In the genomic region with DNA sequence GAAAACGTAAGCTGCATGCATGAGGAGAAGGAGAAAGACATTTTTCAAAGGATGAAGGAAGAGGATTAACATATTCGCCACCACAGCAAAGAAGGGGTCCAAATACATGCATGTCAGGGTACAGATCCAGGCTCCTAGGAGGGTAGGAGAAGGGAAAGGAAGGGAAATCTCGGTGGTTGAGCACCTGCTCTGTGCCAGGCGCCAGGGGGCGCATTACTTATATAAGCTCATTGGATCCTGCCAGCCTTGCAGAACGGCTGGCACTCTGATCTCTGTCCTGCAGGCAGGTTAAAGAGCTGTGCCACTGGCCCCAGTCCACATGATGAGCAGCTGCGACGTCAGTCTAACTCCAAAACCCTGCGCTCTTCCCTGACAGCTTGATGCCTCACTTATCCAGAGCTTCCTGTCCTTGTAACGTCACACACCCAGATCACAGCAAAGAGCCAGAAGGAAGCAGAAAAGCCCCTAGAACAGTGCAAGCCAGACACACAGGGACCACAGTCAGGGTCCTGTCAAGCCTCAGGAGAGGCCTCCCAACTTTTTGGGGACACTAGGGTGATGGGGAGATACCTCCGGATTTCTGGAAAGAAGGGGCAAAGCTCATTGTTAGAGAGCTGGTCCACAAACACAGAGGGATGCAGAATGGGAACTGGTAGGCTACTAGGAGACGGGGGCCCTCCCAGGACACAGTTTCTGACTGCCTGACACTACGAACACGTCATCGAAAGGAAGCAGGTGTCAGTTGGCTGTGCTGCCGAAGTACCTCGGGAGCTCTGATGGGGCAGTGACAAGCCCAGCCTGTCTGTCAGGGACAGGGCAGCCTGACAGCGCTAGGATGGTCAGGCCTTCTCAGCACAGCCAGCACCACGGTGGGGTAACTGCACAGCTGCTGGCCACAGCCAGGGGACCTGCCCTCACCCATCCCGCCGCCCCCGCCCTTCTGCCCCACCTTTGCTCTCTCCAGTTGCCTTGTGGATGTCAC, we compare ENCODE assay signal across 9 cellular contexts.
DNase-seq lines count a peak whose midpoint lies in the region; ATAC-seq, FAIRE-seq and TF ChIP-seq lines count a peak whose summit lies in the region.
"Had no signal": no experiment of that assay in that cellular context is flagged by ENCODE, and none has a peak within 500 bp of the region (broad histone marks: within the 10 kb centered on the region; RNA-seq: fewer than 3 reads in every experiment).

No MANE protein-coding gene starts in this region.

- H3K27ac Mint-ChIP-seq in stimulated activated effector memory CD8-positive, alpha-beta T cell treated with anti-CD3 and anti-CD28 coated beads, Interleukin-12 subunit alpha, Interleukin-12 subunit beta, amount 100 ng/mL, for 72 hours: no peak overlapping the region
- H3K27ac Mint-ChIP-seq: activated naive CD8-positive, alpha-beta T cell had no signal

- H3K79me2 ChIP-seq in HepG2 (ENCODE audit: insufficient read depth, low read length): no peaks in the 10 kb centered on the region

- no TSS peak for BruUV-seq in HepG2 (replicated peaks; lab: Mats Ljungman, UMichigan)

- no peaks in the 10 kb centered on the region for H3K9me3 Mint-ChIP-seq in stimulated activated effector memory CD8-positive, alpha-beta T cell treated with anti-CD3 and anti-CD28 coated beads, Interleukin-12 subunit alpha, Interleukin-12 subunit beta, amount 100 ng/mL, for 72 hours

- peak; percentile 4 for FAIRE-seq in HepG2 (lab: Jason Lieb, UNC)

- no peaks in the 10 kb centered on the region for H3K4me1 ChIP-seq in HepG2 (ENCODE audit: insufficient read depth, low read length)

- H3K4me3 ChIP-seq in H7 (ENCODE audit: insufficient read depth, low read depth, low read length) (no peak overlapping the region), choroid plexus epithelial cell (ENCODE audit: low read depth, low read length) (no peak overlapping the region), HepG2 (replicated peaks in 1 of 3; ENCODE audit: insufficient read depth in 1 of 3, low read depth in 2 of 3, low read length in 3 of 3) (no peak overlapping the region)

- 36% methylated on average over 14 of the region's 22 CpGs for WGBS in HepG2 (ENCODE audit: low lambda C conversion rate)

- no peak overlapping the region for H3K27ac ChIP-seq in HepG2 (ENCODE audit: extremely low read length, insufficient read depth, low read length)

- peak; percentile 79 for TF ChIP-seq CTCF in choroid plexus epithelial cell (conservative IDR thresholded peaks at IDR 0.05; ENCODE audit: low read depth, low read length)
- TF ChIP-seq CTCF in HepG2 (CRISPR knock-in tag; IDR thresholded peaks at IDR 0.05): peak; percentile 76

- CTCF ChIA-PET in HepG2 (lab: Yijun Ruan, JAX; ENCODE audit: low intra/inter-chr PET ratio, low total read pairs): interaction anchor here (1.4 kb wide), 1 partner anchor 140 kb away, joined by 7 read pairs; no protein-coding TSS in a partner anchor

- no peak overlapping the region for H3K9ac ChIP-seq in HepG2 (ENCODE audit: insufficient read depth, low read depth, low read length)

- no peaks in the 10 kb centered on the region for H4K20me1 ChIP-seq in HepG2 (ENCODE audit: insufficient read depth, low read length)

- no peak for TF ChIP-seq RAD21 in HepG2 (CRISPR knock-in tag; IDR thresholded peaks at IDR 0.05)

- in situ Hi-C loops in HepG2 (cut with HindIII; ENCODE audit: extremely low pct_ligation_motif_present, low pct_unique_long_range_greater_than_20kb): loop anchor here (10.0 kb wide), 1 partner anchor 1667 kb away; no protein-coding TSS in a partner anchor

- TF ChIP-seq POLR2A in HepG2 (IDR thresholded peaks at IDR 0.05; ENCODE audit: insufficient read depth in 1 of 2, low read depth in 2 of 2, low read length in 2 of 2): no peak

- no peak overlapping the region for H3K4me3 Mint-ChIP-seq in stimulated activated effector memory CD8-positive, alpha-beta T cell treated with anti-CD3 and anti-CD28 coated beads, Interleukin-12 subunit alpha, Interleukin-12 subunit beta, amount 100 ng/mL, for 72 hours
- H3K4me3 Mint-ChIP-seq: activated naive CD8-positive, alpha-beta T cell had no signal

- H3K4me2 ChIP-seq in HepG2 (ENCODE audit: low read depth, low read length): no peak overlapping the region

- no peaks in the 10 kb centered on the region for H3K4me1 Mint-ChIP-seq in stimulated activated effector memory CD8-positive, alpha-beta T cell treated with anti-CD3 and anti-CD28 coated beads, Interleukin-12 subunit alpha, Interleukin-12 subunit beta, amount 100 ng/mL, for 72 hours

- H3K27me3 ChIP-seq in H7 (ENCODE audit: control insufficient read depth, insufficient read depth, low read length) (no peaks in the 10 kb centered on the region; the same call in 1 of the 2 replicates), HepG2 (ENCODE audit: control insufficient read depth in 1 of 2, insufficient read depth in 2 of 2, low read length in 2 of 2) (no peaks in the 10 kb centered on the region)

- DNase-seq in GM03348 (ENCODE audit: low spot score) (peak; percentile 73), H7 (peak; percentile 76), NCI-H1105 (lab: John Stamatoyannopoulos, UW) (peak; percentile 60), SK-N-DZ (ENCODE audit: low spot score) (peak; percentile 80), choroid plexus epithelial cell (ENCODE audit: low read depth) (peak; percentile 71), HepG2 (ENCODE audit: low spot score) (peak; percentile 56)
- DNase-seq in stimulated activated effector memory CD8-positive, alpha-beta T cell treated with anti-CD3 and anti-CD28 coated beads, Interleukin-12 subunit alpha, Interleukin-12 subunit beta, amount 100 ng/mL, for 72 hours (ENCODE audit: low spot score in 2 of 2): peak in 1 of 2 donors; percentile 15
- DNase-seq in activated CD4-positive, CD25-positive, alpha-beta regulatory T cell (lab: John Stamatoyannopoulos, UW): no peak

- H2AFZ ChIP-seq in HepG2 (ENCODE audit: low read length): no peak overlapping the region

- ATAC-seq in HepG2: peak; percentile 91
- ATAC-seq in stimulated activated effector memory CD8-positive, alpha-beta T cell treated with anti-CD3 and anti-CD28 coated beads, Interleukin-12 subunit alpha, Interleukin-12 subunit beta, amount 100 ng/mL, for 72 hours: peak; percentile 40

- H3K36me3 ChIP-seq in H7 (replicated peaks; ENCODE audit: control insufficient read depth, insufficient read depth, low read length) (no peaks in the 10 kb centered on the region), HepG2 (replicated peaks in 1 of 2; ENCODE audit: control insufficient read depth in 1 of 2, insufficient read depth in 2 of 2, low read length in 2 of 2) (no peaks in the 10 kb centered on the region)

- H3K9me3 ChIP-seq in HepG2 (ENCODE audit: low read length): no peaks in the 10 kb centered on the region

- intact Hi-C loops in HepG2 (cut with micrococcal nuclease; ENCODE audit: unreplicated experiment): loop anchor here (1.0 kb wide), 1 partner anchor 140 kb away; no protein-coding TSS in a partner anchor

- POLR2A ChIA-PET in HepG2 (lab: Yijun Ruan, JAX): no interaction called here

- TF ChIP-seq EP300 in HepG2 (IDR thresholded peaks at IDR 0.05; ENCODE audit: low read depth in 2 of 2, low read length in 2 of 2) (no peak), HepG2 (CRISPR knock-in tag; IDR thresholded peaks at IDR 0.05; ENCODE audit: borderline replicate concordance) (no peak)

- H3K36me3 Mint-ChIP-seq in stimulated activated effector memory CD8-positive, alpha-beta T cell treated with anti-CD3 and anti-CD28 coated beads, Interleukin-12 subunit alpha, Interleukin-12 subunit beta, amount 100 ng/mL, for 72 hours: no peaks in the 10 kb centered on the region
- H3K36me3 Mint-ChIP-seq: activated naive CD8-positive, alpha-beta T cell had no signal

TF ChIP-seq in HepG2, 621 proteins besides CTCF, POLR2A, EP300 and RAD21:
- TF ChIP-seq CREB1 (IDR thresholded peaks at IDR 0.05): peak; percentile 51; the same call in 1 of the 2 replicates
- no peak for TF ChIP-seq CREB1 (CRISPR knock-in tag; IDR thresholded peaks at IDR 0.05)
- TF ChIP-seq ZBTB21 (CRISPR knock-in tag; IDR thresholded peaks at IDR 0.05): no peak
- TF ChIP-seq ZNF430 (CRISPR knock-in tag; IDR thresholded peaks at IDR 0.05): no peak
- TF ChIP-seq TCF7 (IDR thresholded peaks at IDR 0.05; ENCODE audit: low read depth): no peak
- TF ChIP-seq TEAD3 (CRISPR knock-in tag; optimal IDR thresholded peaks at IDR 0.05; ENCODE audit: borderline replicate concordance): no peak
- no peak for TF ChIP-seq ZNF441 (CRISPR knock-in tag; IDR thresholded peaks at IDR 0.05; ENCODE audit: borderline replicate concordance)
- TF ChIP-seq, protein P1, sequence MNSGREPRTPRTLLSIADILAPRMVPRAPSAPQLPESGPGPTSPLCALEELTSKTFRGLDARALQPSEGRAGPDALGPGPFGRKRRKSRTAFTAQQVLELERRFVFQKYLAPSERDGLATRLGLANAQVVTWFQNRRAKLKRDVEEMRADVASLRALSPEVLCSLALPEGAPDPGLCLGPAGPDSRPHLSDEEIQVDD (CRISPR knock-in tag; IDR thresholded peaks at IDR 0.05; ENCODE audit: borderline replicate concordance): no peak
- no peak for TF ChIP-seq SNAPC2 (CRISPR knock-in tag; IDR thresholded peaks at IDR 0.05)
- TF ChIP-seq, protein P2, sequence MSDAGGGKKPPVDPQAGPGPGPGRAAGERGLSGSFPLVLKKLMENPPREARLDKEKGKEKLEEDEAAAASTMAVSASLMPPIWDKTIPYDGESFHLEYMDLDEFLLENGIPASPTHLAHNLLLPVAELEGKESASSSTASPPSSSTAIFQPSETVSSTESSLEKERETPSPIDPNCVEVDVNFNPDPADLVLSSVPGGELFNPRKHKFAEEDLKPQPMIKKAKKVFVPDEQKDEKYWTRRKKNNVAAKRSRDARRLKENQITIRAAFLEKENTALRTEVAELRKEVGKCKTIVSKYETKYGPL (CRISPR knock-in tag; IDR thresholded peaks at IDR 0.05): peak; percentile 66; the same call in 1 of the 2 replicates
- peak; percentile 29 for TF ChIP-seq XRCC5 (optimal IDR thresholded peaks at IDR 0.05; ENCODE audit: low read length)
- peak; percentile 28; the same call in 1 of the 2 replicates for TF ChIP-seq STAG1 (CRISPR knock-in tag; IDR thresholded peaks at IDR 0.05)
- TF ChIP-seq SMC3 (IDR thresholded peaks at IDR 0.05; ENCODE audit: low read length): peak; percentile 67
- TF ChIP-seq, protein P3, sequence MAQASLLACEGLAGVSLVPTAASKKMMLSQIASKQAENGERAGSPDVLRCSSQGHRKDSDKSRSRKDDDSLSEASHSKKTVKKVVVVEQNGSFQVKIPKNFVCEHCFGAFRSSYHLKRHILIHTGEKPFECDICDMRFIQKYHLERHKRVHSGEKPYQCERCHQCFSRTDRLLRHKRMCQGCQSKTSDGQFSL (CRISPR knock-in tag; IDR thresholded peaks at IDR 0.05): no peak

Comparison
In these comparisons a context has a peak if more than half of its experiments do, and no peak if none do; other contexts are left out.
1. DNase-seq: peak in GM03348 (single experiment), H7 (single experiment), NCI-H1105 (single experiment), SK-N-DZ (single experiment), choroid plexus epithelial cell (single experiment) and HepG2 (single experiment); none in activated CD4-positive, CD25-positive, alpha-beta regulatory T cell (0 of 4).